Comparison of ENCODE assay signal across 20 cellular contexts in genomic region chr12:113894717-113895116, GRCh38.
A peak's percentile ranks its signal among the peaks of the same experiment; 100 is the strongest.
DNase-seq lines count a peak whose midpoint lies in the region; ATAC-seq, FAIRE-seq and TF ChIP-seq lines count a peak whose summit lies in the region.
"Had no signal": no experiment of that assay in that cellular context is flagged by ENCODE, and none has a peak within 500 bp of the region (broad histone marks: within the 10 kb centered on the region; RNA-seq: fewer than 3 reads in every experiment).

No MANE protein-coding gene starts in this region.

- TF ChIP-seq POLR2A in uterus (IDR thresholded peaks at IDR 0.05): no peak

- no peak overlapping the region for H3K4me2 ChIP-seq in BLaER1

- peak overlapping the region; percentile 6 for H3K27ac Mint-ChIP-seq in T-helper 17 cell
- H3K27ac Mint-ChIP-seq: CD4-positive, alpha-beta T cell had no signal

- intact Hi-C loops in Right ventricle myocardium inferior (cut with DNase I): no loop called here
- intact Hi-C loops in left cardiac atrium (cut with DNase I): no loop called here
- intact Hi-C loops in uterus (cut with DNase I; ENCODE audit: low total_unique reads): no loop called here

- no peak for FAIRE-seq in small intestine (lab: Jason Lieb, UNC)
- FAIRE-seq: A204.1, D721Med, G401.6, GM12891, GM19239, HTR-8/SVneo had no signal

- no peak overlapping the region for H3K9ac ChIP-seq in BLaER1

- 67 to 78% (median 74%) methylated on average over 5 of the region's 5 CpGs for whole genome bisulfite sequencing in small intestine, 3 donors

- peak overlapping the region; percentile 39; the same call in 1 of the 2 replicates for H3K27ac ChIP-seq in BLaER1
- H3K27ac ChIP-seq in small intestine (ENCODE audit: low read depth in 1 of 2, low read length in 1 of 2): no peak overlapping the region
- H3K27ac ChIP-seq in uterus: no peak overlapping the region
- H3K27ac ChIP-seq: C4-2B had no signal

- peak; percentile 54 for ATAC-seq in Right ventricle myocardium inferior
- ATAC-seq in left cardiac atrium: no peak
- no peak for ATAC-seq in T-helper 17 cell

- TF ChIP-seq CTCF in uterus (IDR thresholded peaks at IDR 0.05): no peak

- H3K4me3 Mint-ChIP-seq in T-helper 17 cell: no peak overlapping the region
- H3K4me3 Mint-ChIP-seq: CD4-positive, alpha-beta T cell had no signal

- H3K9me3 ChIP-seq in BLaER1 (no peaks in the 10 kb centered on the region), T-helper 17 cell (ENCODE audit: control insufficient read depth, low read length, poor library complexity, severe bottlenecking) (no peaks in the 10 kb centered on the region), small intestine (ENCODE audit: control insufficient read depth, low read depth) (no peaks in the 10 kb centered on the region), uterus (no peaks in the 10 kb centered on the region)
- H3K9me3 ChIP-seq: BE2C, Caco-2 had no signal

- H3K4me1 Mint-ChIP-seq in T-helper 17 cell: peaks cover 4% of the 10 kb centered on the region

- no peaks in the 10 kb centered on the region for H3K27me3 Mint-ChIP-seq in T-helper 17 cell
- H3K27me3 Mint-ChIP-seq: CD4-positive, alpha-beta T cell had no signal

- H3K4me3 ChIP-seq in BLaER1 (no peak overlapping the region), small intestine (ENCODE audit: low read depth in 1 of 2, low read length in 2 of 2) (no peak overlapping the region), uterus (no peak overlapping the region)

- H4K20me1 ChIP-seq in BLaER1: no peaks in the 10 kb centered on the region

- no peak for DNase-seq in Right ventricle myocardium inferior (ENCODE audit: missing footprints)
- no peak for DNase-seq in left cardiac atrium
- no peak for DNase-seq in T-helper 17 cell
- DNase-seq in small intestine: peak; percentile 50
- DNase-seq in uterus: no peak
- DNase-seq in ecto neural progenitor cell (ENCODE audit: low spot score): no peak
- DNase-seq: ACHN; BE2C; Caco-2; CD4-positive, alpha-beta T cell; HCEC 1CT; IMR-90 had no signal

- peaks cover 10% of the 10 kb centered on the region for H3K36me3 Mint-ChIP-seq in T-helper 17 cell (ENCODE audit: low read depth)

- H3K36me3 ChIP-seq in BLaER1 (peaks cover 4% of the 10 kb centered on the region; the same call in 1 of the 2 replicates), small intestine (ENCODE audit: control insufficient read depth in 2 of 2, insufficient read depth in 2 of 2, low read length in 2 of 2) (no peaks in the 10 kb centered on the region), uterus (no peaks in the 10 kb centered on the region)
- H3K36me3 ChIP-seq: BE2C had no signal

- peaks cover 85% of the 10 kb centered on the region for H3K4me1 ChIP-seq in BLaER1
- H3K4me1 ChIP-seq in small intestine (ENCODE audit: control insufficient read depth in 2 of 2, insufficient read depth in 1 of 2, low read depth in 1 of 2, low read length in 1 of 2): no peaks in the 10 kb centered on the region
- H3K4me1 ChIP-seq in uterus: no peaks in the 10 kb centered on the region
- H3K4me1 ChIP-seq: Caco-2 had no signal

- H3K27me3 ChIP-seq in BLaER1 (no peaks in the 10 kb centered on the region), small intestine (ENCODE audit: control insufficient read depth in 2 of 2, insufficient read depth in 2 of 2, low read length in 2 of 2) (no peaks in the 10 kb centered on the region), uterus (no peaks in the 10 kb centered on the region)
- H3K27me3 ChIP-seq: BE2C had no signal
